Comparison of ENCODE assay signal across 8 cellular contexts in the genomic region with DNA sequence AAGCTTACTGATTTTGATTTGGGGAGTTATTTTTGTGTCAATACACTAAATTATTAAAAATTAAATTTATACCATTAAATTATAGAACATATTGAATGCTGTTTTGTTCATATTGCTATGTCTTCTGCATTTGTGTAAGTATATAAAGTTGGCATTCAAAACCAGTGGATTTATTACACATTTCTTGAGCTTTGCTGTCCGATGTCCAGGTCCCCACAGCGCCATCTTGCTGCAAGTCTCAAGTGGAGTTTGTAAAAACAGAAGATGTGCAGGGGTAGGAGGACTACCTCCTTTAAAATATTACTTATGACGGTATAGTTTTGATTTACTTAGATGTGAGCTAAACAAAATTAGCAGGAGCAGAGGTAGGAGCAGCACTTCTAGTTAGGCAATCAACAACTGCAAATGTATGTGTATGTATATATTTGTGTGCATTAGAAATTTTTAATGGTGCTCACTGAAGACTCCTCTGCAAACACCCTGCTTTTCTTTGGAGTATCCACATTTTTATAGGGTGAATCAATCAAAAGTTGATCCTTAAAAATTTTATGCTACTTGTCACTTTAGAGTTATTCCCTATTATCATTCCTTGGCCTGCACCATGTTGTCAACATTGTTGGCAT. TPM values are rescaled to one million over a fixed set of nuclear protein-coding genes. Genes with fewer than 3 reads are reported as not detected.
DNase-seq lines count a peak whose midpoint lies in the region; ATAC-seq lines count a peak whose summit lies in the region.

No MANE protein-coding gene starts in this region.

- peaks cover 4% of the 10 kb centered on the region for H3K36me3 Mint-ChIP-seq in activated naive CD8-positive, alpha-beta T cell treated with anti-CD3 and anti-CD28 coated beads, Interleukin-2, amount 50 U/mL, for 24 hours (ENCODE audit: low read depth)

- peak in 3 of 4 experiments; percentile 1 to 26 (median 5) for DNase-seq in activated CD4-positive, CD25-positive, alpha-beta regulatory T cell (lab: John Stamatoyannopoulos, UW)
- DNase-seq in RKO (ENCODE audit: low spot score) = peak; percentile 48
- DNase-seq in activated naive CD8-positive, alpha-beta T cell treated with anti-CD3 and anti-CD28 coated beads, Interleukin-2, amount 50 U/mL, for 24 hours = peak; percentile 51
- peak; percentile 54 for DNase-seq in left ventricle myocardium superior
- peak; percentile 46 for DNase-seq in stimulated activated CD4-positive, alpha-beta T cell treated with anti-CD3 and anti-CD28 coated beads, Interleukin-4, amount 100 ng/mL, for 1 hour

- peaks cover 18% of the 10 kb centered on the region for H3K4me1 Mint-ChIP-seq in activated naive CD8-positive, alpha-beta T cell treated with anti-CD3 and anti-CD28 coated beads, Interleukin-2, amount 50 U/mL, for 24 hours

- H3K9me3 Mint-ChIP-seq in activated naive CD8-positive, alpha-beta T cell treated with anti-CD3 and anti-CD28 coated beads, Interleukin-2, amount 50 U/mL, for 24 hours = no peaks in the 10 kb centered on the region

- H3K27ac Mint-ChIP-seq in activated naive CD8-positive, alpha-beta T cell treated with anti-CD3 and anti-CD28 coated beads, Interleukin-2, amount 50 U/mL, for 24 hours = no peak overlapping the region

- no peak overlapping the region for H3K4me3 Mint-ChIP-seq in activated naive CD8-positive, alpha-beta T cell treated with anti-CD3 and anti-CD28 coated beads, Interleukin-2, amount 50 U/mL, for 24 hours

- intact Hi-C loops in left ventricle myocardium superior (cut with micrococcal nuclease) = no loop called here

- ATAC-seq in activated CD4-positive, CD25-positive, alpha-beta regulatory T cell treated with anti-CD3 and anti-CD28 coated beads, Interleukin-2, amount 50 U/mL, for 24 hours = no peak
- no peak for ATAC-seq in activated naive CD8-positive, alpha-beta T cell treated with anti-CD3 and anti-CD28 coated beads, Interleukin-2, amount 50 U/mL, for 24 hours
- ATAC-seq in left ventricle myocardium superior = peak; percentile 9
- no peak for ATAC-seq in GM18858 (IDR thresholded peaks at IDR 0.05; ENCODE audit: unreplicated experiment)
- ATAC-seq in HG02642 (IDR thresholded peaks at IDR 0.05; ENCODE audit: poor library complexity, unreplicated experiment) = no peak

- no peaks in the 10 kb centered on the region for H3K27me3 Mint-ChIP-seq in activated naive CD8-positive, alpha-beta T cell treated with anti-CD3 and anti-CD28 coated beads, Interleukin-2, amount 50 U/mL, for 24 hours

RNA-seq across cellular contexts. Expression of a gene that starts 37.4 kb away (rescaled TPM):
- total RNA-seq in left ventricle myocardium superior = 125 TPM
